8 cellular contexts compared by ENCODE assay signal in genomic region chr11:68843052-68843561, GRCh38. TPM values are rescaled to one million over a fixed set of nuclear protein-coding genes. Genes with fewer than 3 reads are reported as not detected.
DNase-seq lines count a peak whose midpoint lies in the region; ATAC-seq and TF ChIP-seq lines count a peak whose summit lies in the region.

No MANE protein-coding gene starts in this region.

- no peak overlapping the region for H3K27ac ChIP-seq in OCI-LY1 (ENCODE audit: low read depth, low read length, poor library complexity, severe bottlenecking)
- H3K27ac ChIP-seq in right lobe of liver, result peak overlapping the region; percentile 58 to 95 (median 92)
- H3K27ac ChIP-seq in tibial nerve, result peak overlapping the region in 3 of 4 donors; percentile 10 to 95 (median 89)
- H3K27ac ChIP-seq in WERI-Rb-1, result no peak overlapping the region

- TF ChIP-seq EP300 in tibial nerve (IDR thresholded peaks at IDR 0.05), result no peak

- 0 out of 2 replicates have a peak overlapping the region, but pooled peaks have one; percentile 16 for H2AFZ ChIP-seq in OCI-LY1 (ENCODE audit: low read length)

- TF ChIP-seq POLR2A in right lobe of liver (IDR thresholded peaks at IDR 0.05), result no peak
- TF ChIP-seq POLR2A in tibial nerve (IDR thresholded peaks at IDR 0.05), result no peak

- H3K4me1 ChIP-seq in OCI-LY1 (ENCODE audit: insufficient read depth, low read length, severe bottlenecking) (peaks cover 57% of the 10 kb centered on the region), adipocyte (ENCODE audit: control insufficient read depth, insufficient read depth, low read length) (peaks cover 53% of the 10 kb centered on the region), right lobe of liver (peaks cover 0 to 68% (median 18%) of the 10 kb centered on the region in 4 donors), tibial nerve (peaks cover 0 to 57% (median 28%) of the 10 kb centered on the region in 4 donors)

- peak overlapping the region; percentile 68 for H3K4me2 ChIP-seq in OCI-LY1 (ENCODE audit: low read length)

- intact Hi-C loops in right lobe of liver (cut with DNase I), result no loop called here

- peak overlapping the region; percentile 81 for H3K4me3 ChIP-seq in OCI-LY1 (ENCODE audit: low read depth, low read length, poor library complexity, severe bottlenecking)
- H3K4me3 ChIP-seq in adipocyte (ENCODE audit: low read length), result peak overlapping the region; percentile 80
- H3K4me3 ChIP-seq in right lobe of liver, result peak overlapping the region; percentile 79 to 94 (median 85)
- H3K4me3 ChIP-seq in tibial nerve, result peak overlapping the region; percentile 11 to 84 (median 48)
- no peak overlapping the region for H3K4me3 ChIP-seq in WERI-Rb-1 (ENCODE audit: low read depth, low read length)

- H3K9ac ChIP-seq in OCI-LY1 (ENCODE audit: low read length) (peak overlapping the region; percentile 47; the same call in 1 of the 2 replicates), adipocyte (ENCODE audit: low read length) (peak overlapping the region; percentile 42)

- no peaks in the 10 kb centered on the region for H3K9me3 ChIP-seq in OCI-LY1 (ENCODE audit: low read length)
- H3K9me3 ChIP-seq in adipocyte (ENCODE audit: control insufficient read depth, low read length), result no peaks in the 10 kb centered on the region
- no peaks in the 10 kb centered on the region for H3K9me3 ChIP-seq in right lobe of liver
- H3K9me3 ChIP-seq in tibial nerve, result no peaks in the 10 kb centered on the region
- peaks cover 10% of the 10 kb centered on the region for H3K9me3 ChIP-seq in WERI-Rb-1 (ENCODE audit: severe bottlenecking)

- no peaks in the 10 kb centered on the region; the same call in 1 of the 2 replicates for H3K27me3 ChIP-seq in OCI-LY1 (ENCODE audit: insufficient read depth, low read length)
- peaks cover 19% of the 10 kb centered on the region for H3K27me3 ChIP-seq in adipocyte (replicated peaks; ENCODE audit: control insufficient read depth, insufficient read depth, low read length)
- H3K27me3 ChIP-seq in right lobe of liver, result no peaks in the 10 kb centered on the region
- H3K27me3 ChIP-seq in tibial nerve, result no peaks in the 10 kb centered on the region
- no peaks in the 10 kb centered on the region for H3K27me3 ChIP-seq in WERI-Rb-1 (ENCODE audit: insufficient read depth, low read depth, severe bottlenecking)

- WGBS in right lobe of liver (ENCODE audit: insufficient coverage, low coverage, low lambda C conversion rate, missing lambda C conversion rate), result 10% methylated on average over 23 of the region's 23 CpGs
- WGBS in tibial nerve, 2 donors, result 6 to 12% methylated on average over 23 of the region's 23 CpGs

- TF ChIP-seq CTCF in OCI-LY1 (IDR thresholded peaks at IDR 0.05; ENCODE audit: low read length) (no peak), right lobe of liver (IDR thresholded peaks at IDR 0.05) (no peak), tibial nerve (IDR thresholded peaks at IDR 0.05) (no peak), WERI-Rb-1 (IDR thresholded peaks at IDR 0.05; ENCODE audit: low read depth, low read length) (no peak)

- no peaks in the 10 kb centered on the region for H3K9me2 ChIP-seq in OCI-LY1 (ENCODE audit: low read depth, low read length)

- H4K20me1 ChIP-seq in OCI-LY1 (ENCODE audit: insufficient read depth, low read length), result no peaks in the 10 kb centered on the region

- H3F3A ChIP-seq in OCI-LY1 (ENCODE audit: insufficient read depth, low read length), result peaks cover 11% of the 10 kb centered on the region; the same call in 1 of the 2 replicates

- no peak for ATAC-seq in right lobe of liver

- H3K36me3 ChIP-seq in OCI-LY1 (ENCODE audit: insufficient read depth, low read length), result no peaks in the 10 kb centered on the region
- no peaks in the 10 kb centered on the region for H3K36me3 ChIP-seq in adipocyte (ENCODE audit: control insufficient read depth, insufficient read depth, low read length, severe bottlenecking)
- H3K36me3 ChIP-seq in right lobe of liver, result no peaks in the 10 kb centered on the region
- H3K36me3 ChIP-seq in tibial nerve, result no peaks in the 10 kb centered on the region
- H3K36me3 ChIP-seq in WERI-Rb-1, result no peaks in the 10 kb centered on the region

- no peaks in the 10 kb centered on the region; the same call in 1 of the 2 replicates for H3K79me2 ChIP-seq in OCI-LY1 (ENCODE audit: insufficient read depth, low read length)

- DNase-seq in ELR (ENCODE audit: low read depth) (peak; percentile 25), adipocyte (ENCODE audit: low read depth) (peak; percentile 68), right lobe of liver (no peak), tibial nerve (ENCODE audit: low spot score in 2 of 2) (no peak), NCI-H2081 treated with DMSO at 0.1 percent for 48 hours (lab: John Stamatoyannopoulos, UW) (no peak), NCI-H2107 (lab: John Stamatoyannopoulos, UW) (no peak), WERI-Rb-1 (no peak)

RNA-seq across cellular contexts. Expression of gene CPT1A, which starts 1.4 kb away (rescaled TPM):
- 100 to 1,000 TPM in 3 of 6 experiments, 10 to 100 TPM in 3; 30.5 to 152 (median 90.8) TPM for total RNA-seq in right lobe of liver
- 10 to 100 TPM; 32.9 to 84.9 (median 49.2) TPM for total RNA-seq in tibial nerve

Comparison
In these comparisons a context has a peak if more than half of its experiments do, and no peak if none do; other contexts are left out.
1. DNase-seq: peak in ELR (single experiment) and adipocyte (single experiment); none in right lobe of liver (0 of 3), tibial nerve (0 of 2), NCI-H2081 treated with DMSO at 0.1 percent for 48 hours (single experiment), NCI-H2107 (single experiment) and WERI-Rb-1 (single experiment).
2. H3K27ac ChIP-seq: peak in right lobe of liver (3 of 3) and tibial nerve (3 of 4); none in OCI-LY1 (single experiment) and WERI-Rb-1 (single experiment).